ENCODE assay signal across 23 cellular contexts in the genomic region with DNA sequence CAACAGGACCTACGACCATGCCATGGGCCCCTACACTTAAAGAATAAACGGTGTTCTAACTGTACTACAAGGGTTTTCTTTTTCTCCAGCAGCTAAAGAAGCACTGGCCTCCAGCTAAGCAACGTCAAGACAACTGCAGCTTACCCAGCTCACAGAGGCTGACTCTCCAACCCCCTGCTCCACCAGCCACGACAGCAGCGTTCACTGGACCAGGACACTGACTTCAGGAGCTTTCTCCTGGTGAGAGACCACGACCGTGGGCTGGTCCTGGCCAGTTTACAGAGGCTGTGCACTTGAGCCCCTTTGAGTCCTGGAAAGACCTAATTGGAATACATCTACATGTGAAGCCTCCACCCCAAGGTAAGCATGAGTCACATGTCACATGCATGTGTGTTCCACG. TPM values are rescaled to one million over a fixed set of nuclear protein-coding genes. Genes with fewer than 3 reads are reported as not detected.
DNase-seq lines count a peak whose midpoint lies in the region; ATAC-seq, FAIRE-seq and TF ChIP-seq lines count a peak whose summit lies in the region.
"Had no signal": no experiment of that assay in that cellular context is flagged by ENCODE, and none has a peak within 500 bp of the region (broad histone marks: within the 10 kb centered on the region; RNA-seq: fewer than 3 reads in every experiment).

No MANE protein-coding gene starts in this region.

- POLR2A ChIA-PET in HepG2 (lab: Yijun Ruan, JAX): no interaction called here

- no peaks in the 10 kb centered on the region for H3K79me2 ChIP-seq in HepG2 (ENCODE audit: insufficient read depth, low read length)
- H3K79me2 ChIP-seq in GM23338 (replicated peaks; ENCODE audit: insufficient read depth): no peaks in the 10 kb centered on the region
- no peaks in the 10 kb centered on the region for H3K79me2 ChIP-seq in MM.1S (ENCODE audit: low read length)

- TF ChIP-seq EP300 in HepG2 (IDR thresholded peaks at IDR 0.05; ENCODE audit: low read depth in 2 of 2, low read length in 2 of 2): no peak
- no peak for TF ChIP-seq EP300 in HepG2 (CRISPR knock-in tag; IDR thresholded peaks at IDR 0.05; ENCODE audit: borderline replicate concordance)

- H4K20me1 ChIP-seq in HepG2 (ENCODE audit: insufficient read depth, low read length): no peaks in the 10 kb centered on the region
- H4K20me1 ChIP-seq in GM23338 (replicated peaks; ENCODE audit: insufficient read depth): no peaks in the 10 kb centered on the region
- H4K20me1 ChIP-seq in MM.1S (ENCODE audit: insufficient read depth, low read length): no peaks in the 10 kb centered on the region
- H4K20me1 ChIP-seq: BLaER1 had no signal

- H3K4me3 Mint-ChIP-seq in nephron progenitor cell: no peak overlapping the region
- peak overlapping the region; percentile 2 for H3K4me3 Mint-ChIP-seq in type B pancreatic cell
- no peak overlapping the region for H3K4me3 Mint-ChIP-seq in GM23338
- H3K4me3 Mint-ChIP-seq: B cell; CD4-positive, alpha-beta T cell; CD8-positive, alpha-beta memory T cell; H9 had no signal

- H3K27ac Mint-ChIP-seq in nephron progenitor cell (peak overlapping the region; percentile 17), type B pancreatic cell (no peak overlapping the region), GM23338 (no peak overlapping the region)
- H3K27ac Mint-ChIP-seq: B cell; CD4-positive, alpha-beta T cell had no signal

- H3F3A ChIP-seq in GM23338 (replicated peaks; ENCODE audit: low read depth) (no peaks in the 10 kb centered on the region), MM.1S (ENCODE audit: insufficient read depth, low read length) (no peaks in the 10 kb centered on the region)

- DNase-seq in HepG2 (ENCODE audit: low spot score) (no peak), right lobe of liver (no peak), left kidney (ENCODE audit: low read depth, low spot score) (peak; percentile 69), nephron progenitor cell (no peak), type B pancreatic cell (ENCODE audit: extremely low spot score, unreplicated experiment) (no peak), GM23338 (ENCODE audit: low spot score) (no peak), MM.1S (no peak), HUDEP-2 (lab: John Stamatoyannopoulos, UW; ENCODE audit: unreplicated experiment in 76 of 76) (no peak)
- DNase-seq: CD4-positive, alpha-beta T cell; CD8-positive, alpha-beta memory T cell; DMS 273 treated with DMSO at 0.1 percent for 48 hours; DMS79; EL; GDM1; H9 had no signal

- no peaks in the 10 kb centered on the region for H3K36me3 Mint-ChIP-seq in nephron progenitor cell (ENCODE audit: low read depth)
- no peaks in the 10 kb centered on the region for H3K36me3 Mint-ChIP-seq in type B pancreatic cell
- H3K36me3 Mint-ChIP-seq in GM23338 (ENCODE audit: low read depth): no peaks in the 10 kb centered on the region; the same call in 2 of the 3 replicates
- H3K36me3 Mint-ChIP-seq: CD8-positive, alpha-beta memory T cell had no signal

- H3K4me1 Mint-ChIP-seq in nephron progenitor cell (peaks cover 58% of the 10 kb centered on the region), type B pancreatic cell (ENCODE audit: unreplicated experiment) (peaks cover 38% of the 10 kb centered on the region), GM23338 (peaks cover 27% of the 10 kb centered on the region)
- H3K4me1 Mint-ChIP-seq: B cell; CD8-positive, alpha-beta memory T cell had no signal

- H3K4me3 ChIP-seq in HepG2 (replicated peaks in 1 of 3; ENCODE audit: insufficient read depth in 1 of 3, low read depth in 2 of 3, low read length in 3 of 3) (no peak overlapping the region), right lobe of liver (no peak overlapping the region), GM23338 (no peak overlapping the region), MM.1S (ENCODE audit: low read length) (no peak overlapping the region)
- H3K4me3 ChIP-seq: BLaER1, GM12878 had no signal

- H3K4me2 ChIP-seq in HepG2 (ENCODE audit: low read depth, low read length) (no peak overlapping the region), GM23338 (no peak overlapping the region), MM.1S (ENCODE audit: low read depth, low read length) (no peak overlapping the region)
- H3K4me2 ChIP-seq: BLaER1 had no signal

- H3K27me3 ChIP-seq in HepG2 (ENCODE audit: control insufficient read depth in 1 of 2, insufficient read depth in 2 of 2, low read length in 2 of 2): peaks cover 0 to 28% of the 10 kb centered on the region in 2 experiments; a peak in 2 of 5 replicates
- H3K27me3 ChIP-seq in right lobe of liver: no peaks in the 10 kb centered on the region
- no peaks in the 10 kb centered on the region for H3K27me3 ChIP-seq in GM23338 (ENCODE audit: insufficient read depth)
- peaks cover 9% of the 10 kb centered on the region; the same call in 1 of the 2 replicates for H3K27me3 ChIP-seq in MM.1S (replicated peaks; ENCODE audit: insufficient read depth, low read length)
- H3K27me3 ChIP-seq: BLaER1 had no signal

- no peak for ATAC-seq in HepG2
- ATAC-seq in right lobe of liver: no peak
- no peak for ATAC-seq in GM23338
- ATAC-seq: GM12878, HCT116 had no signal

- no peak overlapping the region for H2AFZ ChIP-seq in HepG2 (ENCODE audit: low read length)
- no peak overlapping the region for H2AFZ ChIP-seq in GM23338
- H2AFZ ChIP-seq in MM.1S (ENCODE audit: low read length): no peak overlapping the region

- no peak for TF ChIP-seq CTCF in HepG2 (CRISPR knock-in tag; IDR thresholded peaks at IDR 0.05)
- no peak for TF ChIP-seq CTCF in right lobe of liver (IDR thresholded peaks at IDR 0.05)
- TF ChIP-seq CTCF in nephron progenitor cell (IDR thresholded peaks at IDR 0.05): no peak
- TF ChIP-seq CTCF in type B pancreatic cell (conservative IDR thresholded peaks at IDR 0.05): no peak
- TF ChIP-seq CTCF in GM23338 (conservative IDR thresholded peaks at IDR 0.05; ENCODE audit: low read depth in 2 of 2): no peak
- no peak for TF ChIP-seq CTCF in MM.1S (IDR thresholded peaks at IDR 0.05; ENCODE audit: low read length)

- CTCF ChIA-PET in HepG2 (lab: Yijun Ruan, JAX; ENCODE audit: low intra/inter-chr PET ratio, low total read pairs): no interaction called here

- in situ Hi-C loops in HepG2 (cut with HindIII; ENCODE audit: extremely low pct_ligation_motif_present, low pct_unique_long_range_greater_than_20kb): no loop called here

- no peak overlapping the region for H3K9ac ChIP-seq in HepG2 (ENCODE audit: insufficient read depth, low read depth, low read length)
- H3K9ac ChIP-seq in MM.1S (ENCODE audit: low read length): no peak overlapping the region
- H3K9ac ChIP-seq: BLaER1 had no signal

- WGBS in HepG2 (ENCODE audit: low lambda C conversion rate): 5% methylated on average over 8 of the region's 8 CpGs
- WGBS in right lobe of liver (ENCODE audit: insufficient coverage, low coverage, low lambda C conversion rate, missing lambda C conversion rate): 44% methylated on average over 6 of the region's 8 CpGs

- TF ChIP-seq RAD21 in HepG2 (CRISPR knock-in tag; IDR thresholded peaks at IDR 0.05): no peak

- no peak for FAIRE-seq in HepG2 (lab: Jason Lieb, UNC)
- FAIRE-seq: A204.1, D721Med, GM12878 had no signal

- no peaks in the 10 kb centered on the region for H3K4me1 ChIP-seq in HepG2 (ENCODE audit: insufficient read depth, low read length)
- H3K4me1 ChIP-seq in right lobe of liver: no peaks in the 10 kb centered on the region
- H3K4me1 ChIP-seq in GM23338 (ENCODE audit: insufficient read depth): peaks cover 12% of the 10 kb centered on the region
- H3K4me1 ChIP-seq in MM.1S (ENCODE audit: low read length): no peaks in the 10 kb centered on the region

- intact Hi-C loops in HepG2 (cut with micrococcal nuclease; ENCODE audit: unreplicated experiment): no loop called here
- intact Hi-C loops in right lobe of liver (cut with DNase I): no loop called here

- peaks cover 17% of the 10 kb centered on the region for H3K27me3 Mint-ChIP-seq in nephron progenitor cell (ENCODE audit: low read depth, poor library complexity)
- H3K27me3 Mint-ChIP-seq in type B pancreatic cell: no peaks in the 10 kb centered on the region
- peaks cover 2% of the 10 kb centered on the region for H3K27me3 Mint-ChIP-seq in GM23338 (ENCODE audit: insufficient read depth, low read depth, poor library complexity)
- H3K27me3 Mint-ChIP-seq: CD4-positive, alpha-beta T cell had no signal

- H3K27ac ChIP-seq in HepG2 (ENCODE audit: extremely low read length, insufficient read depth, low read length) (no peak overlapping the region), right lobe of liver (no peak overlapping the region), GM23338 (ENCODE audit: low read depth) (no peak overlapping the region), MM.1S (ENCODE audit: low read length) (no peak overlapping the region)
- H3K27ac ChIP-seq: 22Rv1, BLaER1, C4-2B had no signal

- TF ChIP-seq POLR2A in HepG2 (IDR thresholded peaks at IDR 0.05; ENCODE audit: insufficient read depth in 1 of 2, low read depth in 2 of 2, low read length in 2 of 2) (no peak), right lobe of liver (IDR thresholded peaks at IDR 0.05) (no peak)

- H3K9me3 ChIP-seq in HepG2 (ENCODE audit: low read length) (no peaks in the 10 kb centered on the region), right lobe of liver (no peaks in the 10 kb centered on the region), MM.1S (replicated peaks; ENCODE audit: insufficient read depth, low read length) (no peaks in the 10 kb centered on the region)
- H3K9me3 ChIP-seq: BLaER1 had no signal

- no TSS peak for BruUV-seq in HepG2 (replicated peaks; lab: Mats Ljungman, UMichigan)

- H3K9me2 ChIP-seq in GM23338 (ENCODE audit: insufficient read depth) (no peaks in the 10 kb centered on the region), MM.1S (replicated peaks; ENCODE audit: insufficient read depth, low read length) (no peaks in the 10 kb centered on the region)

- no peaks in the 10 kb centered on the region for H3K9me3 Mint-ChIP-seq in nephron progenitor cell
- H3K9me3 Mint-ChIP-seq in type B pancreatic cell: no peaks in the 10 kb centered on the region
- no peaks in the 10 kb centered on the region for H3K9me3 Mint-ChIP-seq in GM23338
- H3K9me3 Mint-ChIP-seq: CD4-positive, alpha-beta T cell; CD8-positive, alpha-beta memory T cell; H9 had no signal

- H3K36me3 ChIP-seq in HepG2 (replicated peaks in 1 of 2; ENCODE audit: control insufficient read depth in 1 of 2, insufficient read depth in 2 of 2, low read length in 2 of 2) (no peaks in the 10 kb centered on the region), right lobe of liver (no peaks in the 10 kb centered on the region), GM23338 (ENCODE audit: insufficient read depth) (no peaks in the 10 kb centered on the region), MM.1S (replicated peaks; ENCODE audit: insufficient read depth, low read length) (no peaks in the 10 kb centered on the region)
- H3K36me3 ChIP-seq: BLaER1 had no signal

RNA-seq across cellular contexts. Expression of gene WNT9A, which starts 39.4 kb away (rescaled TPM):
- 0.04 TPM in 2 replicates for total RNA-seq in HepG2 (2016; rRNA removed; fragmentation: Illumina TruSeq; extraction: Trizol)
- total RNA-seq in HepG2 (2016; cell fraction: cytosol; rRNA removed; fragmentation: Illumina TruSeq; extraction: Trizol; ENCODE audit: low read depth): not detected in 2 replicates
- total RNA-seq in HepG2 (2016; cell fraction: insoluble cytoplasmic fraction; rRNA removed; fragmentation: Illumina TruSeq; extraction: Trizol): 0.04 TPM in 1 of 2 replicates, not detected in the other
- not detected in 2 replicates for total RNA-seq in HepG2 (2016; cell fraction: membrane; rRNA removed; fragmentation: Illumina TruSeq; extraction: Trizol)
- total RNA-seq in HepG2 (2016; cell fraction: nucleus; rRNA removed; fragmentation: Illumina TruSeq; extraction: Trizol): not detected in 2 replicates
- not detected in 2 replicates for polyA plus RNA-seq in HepG2 (2011; rRNA removed)
- polyA plus RNA-seq in HepG2 (2011; cell fraction: cytosol; rRNA removed): 0.04 TPM in 1 of 2 replicates, not detected in the other
- polyA plus RNA-seq in HepG2 (2011; cell fraction: nucleus; rRNA removed): 0.06 and 0.07 TPM in 2 replicates
- 0.04 TPM in 1 of 2 replicates, not detected in the other for polyA plus RNA-seq in HepG2 (2012)
- not detected in 2 replicates for polyA plus RNA-seq in HepG2 (2016; cell fraction: cytosol; fragmentation: Illumina TruSeq; extraction: Trizol; ENCODE audit: low read depth)
- not detected in 2 replicates for polyA plus RNA-seq in HepG2 (2016; cell fraction: insoluble cytoplasmic fraction; fragmentation: Illumina TruSeq; extraction: Trizol; ENCODE audit: low read depth)
- polyA plus RNA-seq in HepG2 (2016; cell fraction: membrane; fragmentation: Illumina TruSeq; extraction: Trizol; ENCODE audit: low read depth): not detected in 2 replicates
- not detected in 2 replicates for polyA plus RNA-seq in HepG2 (2016; cell fraction: nucleus; fragmentation: Illumina TruSeq; extraction: Trizol; ENCODE audit: insufficient read depth, low read depth)
- polyA minus RNA-seq in HepG2 (2011; rRNA and poly(A)+ RNA removed; ENCODE audit: low replicate concordance): 0.04 and 2.6 TPM in 2 replicates
- not detected in 2 replicates for polyA minus RNA-seq in HepG2 (2011; cell fraction: cytosol; rRNA and poly(A)+ RNA removed)
- polyA minus RNA-seq in HepG2 (2011; cell fraction: nucleus; rRNA and poly(A)+ RNA removed): not detected in 2 replicates
- total RNA-seq in right lobe of liver: under 1 TPM in 5 of 6 experiments, not detected in 1; 0.09 to 0.19 (median 0.10) TPM
- total RNA-seq in type B pancreatic cell (ENCODE audit: low replicate concordance): 3.0 and 4.3 TPM in 2 replicates
- 1.8 and 2.0 TPM in 2 replicates for total RNA-seq in GM23338 (2014; rRNA removed; shearing (Covaris generic))
- polyA plus RNA-seq in GM23338 (2016; fragmentation: Nextera tagmentation; extraction: Ambion mirVana): 0.06 and 0.07 TPM in 2 replicates
- total RNA-seq: B cell; CD4-positive, alpha-beta T cell; GM12878 had no signal
- polyA plus RNA-seq: CD8-positive, alpha-beta memory T cell; GM12878 had no signal
